8 cellular contexts compared by ENCODE assay signal in the genomic region with DNA sequence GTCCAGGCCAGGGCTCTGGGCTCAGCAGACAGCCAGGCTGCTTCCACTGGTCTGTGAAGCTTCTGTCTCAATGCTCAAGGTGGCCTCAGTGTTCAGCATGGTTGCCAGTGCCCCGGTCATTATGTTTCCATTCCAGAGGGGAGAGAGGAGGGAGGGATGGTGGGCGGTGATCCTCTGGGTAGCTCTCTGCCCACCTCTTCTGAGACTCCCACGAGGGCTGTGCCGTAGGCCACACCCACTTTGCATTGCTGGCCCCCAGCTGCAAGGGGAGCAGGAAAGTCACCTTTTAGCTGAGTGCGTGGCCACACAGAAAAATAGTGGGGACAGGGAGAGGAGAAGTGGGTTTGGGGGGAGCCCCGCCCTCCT. TPM values are rescaled to one million over a fixed set of nuclear protein-coding genes. Genes with fewer than 3 reads are reported as not detected.
DNase-seq lines count a peak whose midpoint lies in the region; ATAC-seq and TF ChIP-seq lines count a peak whose summit lies in the region.

No MANE protein-coding gene starts in this region.

- TF ChIP-seq CTCF in AG04450 (IDR thresholded peaks at IDR 0.05; ENCODE audit: low read depth, low read length) (no peak), coronary artery (IDR thresholded peaks at IDR 0.05) (no peak), mucosa of descending colon (IDR thresholded peaks at IDR 0.05) (no peak)

- H3K36me3 ChIP-seq in mucosa of descending colon (ENCODE audit: low read depth), result no peaks in the 10 kb centered on the region

- H3K9me3 ChIP-seq in AG04450 (ENCODE audit: control insufficient read depth, insufficient read depth, low read length) (no peaks in the 10 kb centered on the region; the same call in 1 of the 2 replicates), mucosa of descending colon (no peaks in the 10 kb centered on the region)

- intact Hi-C loops in mucosa of descending colon (cut with DNase I, micrococcal nuclease), result no loop called here

- peaks cover 5% of the 10 kb centered on the region for H3K4me1 ChIP-seq in mucosa of descending colon (ENCODE audit: low read depth)

- H3K27ac ChIP-seq in AG04450 (ENCODE audit: low read depth, low read length) (peak overlapping the region; percentile 98), coronary artery (peak overlapping the region; percentile 95 to 98)

- CTCF ChIA-PET in AG04450 (lab: Charles Lee), result interaction anchor here (0.6 to 1.1 kb wide), 3 partner anchors 66 to 93 kb away, joined by 3 to 9 read pairs (median 5); no protein-coding TSS in a partner anchor

- H3K4me3 ChIP-seq in AG04450 (ENCODE audit: low read depth, low read length) (peak overlapping the region; percentile 62), coronary artery (peak overlapping the region; percentile 74), mucosa of descending colon (no peak overlapping the region)

- no peaks in the 10 kb centered on the region for H3K27me3 ChIP-seq in AG04450 (ENCODE audit: control insufficient read depth, insufficient read depth, low read length)

- DNase-seq in AG04450 (ENCODE audit: low read depth, low spot score) (no peak), LHCN-M2 (ENCODE audit: low read depth) (peak; percentile 56), coronary artery (ENCODE audit: low spot score) (no peak), mucosa of descending colon (no peak), Kasumi-1 (lab: John Stamatoyannopoulos, UW) (no peak), SW480 (ENCODE audit: low spot score) (no peak), NCI-H526 treated with DMSO at 0.1 percent for 48 hours (lab: John Stamatoyannopoulos, UW) (no peak)

- POLR2A ChIA-PET in AG04450 (lab: Yijun Ruan, JAX), result interaction anchor here (0.5 to 2.1 kb wide), 8 partner anchors 9 to 51 kb away, joined by 3 to 13 read pairs (median 4); a partner anchor contains a TSS

- ATAC-seq in GM19035 (IDR thresholded peaks at IDR 0.05; ENCODE audit: unreplicated experiment) (peak; percentile 31), mucosa of descending colon (peak; percentile 26)

RNA-seq across cellular contexts. Expression of a gene that starts 42.5 kb away (rescaled TPM):
- 3.4 and 4.7 TPM in 2 replicates for polyA plus RNA-seq in AG04450 (2011; rRNA removed)
- polyA minus RNA-seq in AG04450 (2011; rRNA and poly(A)+ RNA removed), result 13.2 and 14.5 TPM in 2 replicates
- 19.2 and 20.5 TPM in 2 replicates for total RNA-seq in LHCN-M2 (2014; rRNA removed)
- 7.1 TPM for polyA plus RNA-seq in LHCN-M2 (2012)
- 10 to 100 TPM; 30.1 to 48.5 (median 33.4) TPM for total RNA-seq in mucosa of descending colon

RNA-seq across cellular contexts. Expression of a gene that starts 50.8 kb away (rescaled TPM):
- polyA plus RNA-seq in AG04450 (2011; rRNA removed), result 12.6 and 18.9 TPM in 2 replicates
- polyA minus RNA-seq in AG04450 (2011; rRNA and poly(A)+ RNA removed), result 7.6 and 11.1 TPM in 2 replicates
- total RNA-seq in LHCN-M2 (2014; rRNA removed) (42.9 and 45.6 TPM in 2 replicates), mucosa of descending colon (10 to 100 TPM; 39.5 to 47.4 (median 45.2) TPM)
- polyA plus RNA-seq in LHCN-M2 (2012), result 33.6 TPM
